Comparison of ENCODE assay signal across 8 cellular contexts in genomic region chr15:40941528-40942336, GRCh38. TPM values are rescaled to one million over a fixed set of nuclear protein-coding genes. Genes with fewer than 3 reads are reported as not detected.
DNase-seq lines count a peak whose midpoint lies in the region; ATAC-seq and TF ChIP-seq lines count a peak whose summit lies in the region.

No MANE protein-coding gene starts in this region.

- no peaks in the 10 kb centered on the region for H3K27me3 Mint-ChIP-seq in chondrocyte (ENCODE audit: low read depth)

- H3K4me1 Mint-ChIP-seq in chondrocyte (ENCODE audit: low read depth): peaks cover 35% of the 10 kb centered on the region

- ATAC-seq in HG02678 (IDR thresholded peaks at IDR 0.05; ENCODE audit: unreplicated experiment): peak; percentile 75

- peak; percentile 82 for TF ChIP-seq CTCF in chondrocyte (IDR thresholded peaks at IDR 0.05)

- peak overlapping the region; percentile 90 for H3K27ac Mint-ChIP-seq in chondrocyte (ENCODE audit: unreplicated experiment)

- peak overlapping the region; percentile 59 for H3K4me3 Mint-ChIP-seq in chondrocyte (ENCODE audit: unreplicated experiment)

- peak; percentile 73 to 83 (median 83) for DNase-seq in NCI-H1417 (lab: John Stamatoyannopoulos, UW)
- no peak for DNase-seq in NCI-H1417 treated with DMSO at 0.1 percent for 48 hours (lab: John Stamatoyannopoulos, UW)
- peak; percentile 40 to 68 for DNase-seq in NCI-H1930 (lab: John Stamatoyannopoulos, UW)
- peak; percentile 22 to 57 (median 52) for DNase-seq in activated CD4-positive, CD25-positive, alpha-beta regulatory T cell (lab: John Stamatoyannopoulos, UW)
- DNase-seq in chondrocyte (ENCODE audit: low spot score): no peak
- peak; percentile 53 for DNase-seq in kidney glomerular epithelial cell (lab: John Stamatoyannopoulos, UW)
- DNase-seq in stimulated activated CD4-positive, alpha-beta T cell treated with anti-CD3 and anti-CD28 coated beads, Interleukin-1b, Interleukin-23, amount 100 ng/mL, for 1 hour (ENCODE audit: low read depth in 2 of 2): peak; percentile 25 to 45

- H3K36me3 Mint-ChIP-seq in chondrocyte (ENCODE audit: low read depth): no peaks in the 10 kb centered on the region

- no peaks in the 10 kb centered on the region for H3K9me3 Mint-ChIP-seq in chondrocyte (ENCODE audit: low read depth)

RNA-seq across cellular contexts. Expression of gene CHAC1, which starts 11.5 kb away (rescaled TPM):
- 2.8 to 78.5 TPM (median 77.6 TPM) in 3 replicates for total RNA-seq in chondrocyte

RNA-seq across cellular contexts. Expression of gene DLL4, which starts 12.6 kb away (rescaled TPM):
- total RNA-seq in chondrocyte: 0.36 to 0.45 TPM in 2 of 3 replicates, not detected in the other

RNA-seq across cellular contexts. Expression of gene VPS18, which starts 47.5 kb away (rescaled TPM):
- total RNA-seq in chondrocyte: 29.4 to 35.6 TPM (median 33.0 TPM) in 3 replicates

Comparison
In these comparisons a context has a peak if more than half of its experiments do, and no peak if none do; other contexts are left out.
1. DNase-seq: peak in NCI-H1417 (3 of 3), NCI-H1930 (2 of 2), activated CD4-positive, CD25-positive, alpha-beta regulatory T cell (4 of 4), kidney glomerular epithelial cell (single experiment) and stimulated activated CD4-positive, alpha-beta T cell treated with anti-CD3 and anti-CD28 coated beads, Interleukin-1b, Interleukin-23, amount 100 ng/mL, for 1 hour (2 of 2); none in NCI-H1417 treated with DMSO at 0.1 percent for 48 hours (single experiment) and chondrocyte (single experiment).